In genomic region chr11:235180-235997, GRCh38 we compare ENCODE assay signal across 6 cellular contexts. TPM values are rescaled to one million over a fixed set of nuclear protein-coding genes. Genes with fewer than 3 reads are reported as not detected.
A peak's percentile ranks its signal among the peaks of the same experiment; 100 is the strongest.
DNase-seq lines count a peak whose midpoint lies in the region; ATAC-seq and TF ChIP-seq lines count a peak whose summit lies in the region.

No MANE protein-coding gene starts in this region.

- intact Hi-C loops in Right ventricle myocardium superior (cut with DNase I) = no loop called here
- intact Hi-C loops in Right ventricle myocardium inferior (cut with DNase I) = loop anchor here (5.0 kb wide), 1 partner anchor 122 kb away; no protein-coding TSS in a partner anchor
- intact Hi-C loops in lower lobe of right lung (cut with DNase I) = no loop called here

- DNase-seq in Right ventricle myocardium superior (no peak), Right ventricle myocardium inferior (ENCODE audit: missing footprints) (no peak), lower lobe of right lung (no peak), DMS79 (lab: John Stamatoyannopoulos, UW) (no peak)
- DNase-seq in activated T-helper 9 cell treated with anti-CD3 and anti-CD28 coated beads, Interleukin-2, amount 50 U/mL, for 16 hours (ENCODE audit: low read depth) = peak; percentile 60

- H3K9me3 ChIP-seq in lower lobe of right lung = no peaks in the 10 kb centered on the region

- H3K4me3 ChIP-seq in lower lobe of right lung = peak overlapping the region; percentile 94

- ATAC-seq in Right ventricle myocardium superior (ENCODE audit: poor library complexity) = peak; percentile 12
- no peak for ATAC-seq in Right ventricle myocardium inferior
- peak in 1 of 2 donors; percentile 24 for ATAC-seq in lower lobe of right lung
- ATAC-seq in GM18907 (IDR thresholded peaks at IDR 0.05; ENCODE audit: unreplicated experiment) = no peak

- peaks cover 27% of the 10 kb centered on the region for H3K4me1 ChIP-seq in lower lobe of right lung

- peaks cover 20% of the 10 kb centered on the region for H3K36me3 ChIP-seq in lower lobe of right lung

- H3K27ac ChIP-seq in lower lobe of right lung = peak overlapping the region; percentile 96

- TF ChIP-seq CTCF in lower lobe of right lung (IDR thresholded peaks at IDR 0.05) = no peak

- H3K27me3 ChIP-seq in lower lobe of right lung (ENCODE audit: low read depth) = no peaks in the 10 kb centered on the region

RNA-seq across cellular contexts. Expression of gene SIRT3, which starts 0.8 kb away (rescaled TPM):
- total RNA-seq in Right ventricle myocardium superior (42.6 TPM), Right ventricle myocardium inferior (39.7 TPM), lower lobe of right lung (17.6 TPM)

RNA-seq across cellular contexts. Expression of gene PSMD13, which starts 1.4 kb away (rescaled TPM):
- total RNA-seq in Right ventricle myocardium superior (93.4 TPM), Right ventricle myocardium inferior (91.7 TPM), lower lobe of right lung (89.5 TPM)

RNA-seq across cellular contexts. Expression of gene RIC8A, which starts 27.9 kb away (rescaled TPM):
- total RNA-seq in Right ventricle myocardium superior = 51.9 TPM
- total RNA-seq in Right ventricle myocardium inferior = 52.3 TPM
- 103 TPM for total RNA-seq in lower lobe of right lung

RNA-seq across cellular contexts. Expression of gene BET1L, which starts 28.2 kb away (rescaled TPM):
- total RNA-seq in Right ventricle myocardium superior = 20.0 TPM
- 19.4 TPM for total RNA-seq in Right ventricle myocardium inferior
- 54.2 TPM for total RNA-seq in lower lobe of right lung

RNA-seq across cellular contexts. Expression of gene SCGB1C1, which starts 42.5 kb away (rescaled TPM):
- total RNA-seq in Right ventricle myocardium superior (not detected), Right ventricle myocardium inferior (not detected), lower lobe of right lung (not detected)
